8 cellular contexts compared by ENCODE assay signal in the genomic region with DNA sequence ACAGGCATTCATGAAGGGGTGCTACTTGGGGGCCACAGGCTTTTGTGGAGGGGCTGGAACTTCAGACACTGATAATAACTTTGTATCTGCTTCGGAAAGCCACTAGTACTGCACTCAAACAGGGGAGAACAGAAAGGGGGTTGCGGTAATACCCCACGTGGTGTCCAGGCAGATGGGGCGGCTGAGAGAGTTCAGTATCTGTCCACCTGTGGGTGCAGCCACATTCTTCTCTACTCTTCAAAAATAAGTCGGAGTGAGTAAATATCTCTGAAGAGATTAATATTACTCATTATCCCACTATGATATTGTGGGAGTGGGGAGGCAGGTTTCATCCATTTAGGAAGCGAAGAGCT.
DNase-seq lines count a peak whose midpoint lies in the region; ATAC-seq and TF ChIP-seq lines count a peak whose summit lies in the region.

No MANE protein-coding gene starts in this region.

- H3K9me3 Mint-ChIP-seq in CD4-positive, alpha-beta T cell: no peaks in the 10 kb centered on the region

- peaks cover 66% of the 10 kb centered on the region for H3K4me1 ChIP-seq in KMS-11 (ENCODE audit: low read depth, poor library complexity, severe bottlenecking)
- H3K4me1 ChIP-seq in colonic mucosa: peaks cover 12% of the 10 kb centered on the region
- peaks cover 13% of the 10 kb centered on the region for H3K4me1 ChIP-seq in ovary (ENCODE audit: insufficient read depth)

- no peaks in the 10 kb centered on the region for H4K20me1 ChIP-seq in KMS-11 (ENCODE audit: insufficient read depth)

- no peaks in the 10 kb centered on the region for H3K27me3 Mint-ChIP-seq in CD4-positive, alpha-beta T cell

- peaks cover 4% of the 10 kb centered on the region for H3K36me3 Mint-ChIP-seq in CD4-positive, alpha-beta T cell (ENCODE audit: low read depth)

- CTCF ChIA-PET in CD4-positive, alpha-beta T cell (lab: Charles Lee): no interaction called here

- no peak for DNase-seq in CD4-positive, alpha-beta T cell
- DNase-seq in colonic mucosa (no peak), ovary (peak in 1 of 5 donors; percentile 18), foreskin melanocyte (no peak)
- DNase-seq in activated CD4-positive, CD25-positive, alpha-beta regulatory T cell (lab: John Stamatoyannopoulos, UW): no peak

- no peaks in the 10 kb centered on the region for H3K9me3 ChIP-seq in CD4-positive, alpha-beta T cell (ENCODE audit: control insufficient read depth, low read length)
- H3K9me3 ChIP-seq in colonic mucosa (no peaks in the 10 kb centered on the region), ovary (no peaks in the 10 kb centered on the region)

- H3K4me1 Mint-ChIP-seq in CD4-positive, alpha-beta T cell (ENCODE audit: low read depth): peaks cover 60% of the 10 kb centered on the region

- no peaks in the 10 kb centered on the region; the same call in 1 of the 2 replicates for H3K79me2 ChIP-seq in KMS-11 (ENCODE audit: insufficient read depth, low read depth)

- H3K4me3 ChIP-seq in KMS-11 (IDR thresholded peaks at IDR 0.05; ENCODE audit: insufficient read depth, low read depth, low read length) (no peak overlapping the region), colonic mucosa (no peak overlapping the region), ovary (peak overlapping the region; percentile 53)

- ATAC-seq in CD4-positive, alpha-beta T cell (ENCODE audit: poor library complexity): no peak
- ATAC-seq in HG02610 (IDR thresholded peaks at IDR 0.05; ENCODE audit: unreplicated experiment): no peak
- no peak for ATAC-seq in GM18519 (IDR thresholded peaks at IDR 0.05; ENCODE audit: low FRiP score, unreplicated experiment)

- no peak for TF ChIP-seq EP300 in ovary (IDR thresholded peaks at IDR 0.05)

- intact Hi-C loops in CD4-positive, alpha-beta T cell (cut with DNase I, micrococcal nuclease): loop anchor here (2.0 to 10.0 kb wide), 6 partner anchors 116 to 548 kb away; partner anchors contain the start of genes ATG10 (in 1 of the 2), RPS23 (in 1 of the 2) and ZCCHC9 (in 1 of the 2)
- intact Hi-C loops in colonic mucosa (cut with DNase I) (no loop called here), ovary (cut with DNase I) (loop anchor here in 3 of 4 donors (5.0 to 10.0 kb wide), 8 partner anchors 66 to 428 kb away; partner anchors contain the start of gene ATG10 (in 3 of the 3))

- peak overlapping the region; percentile 55 for H2AFZ ChIP-seq in KMS-11 (ENCODE audit: low read depth)

- H3K27ac Mint-ChIP-seq in CD4-positive, alpha-beta T cell: peak overlapping the region; percentile 96

- 29 to 47% (median 32%) methylated on average over 6 of the region's 6 CpGs for WGBS in ovary, 3 donors

- no peak for TF ChIP-seq CTCF in CD4-positive, alpha-beta T cell (IDR thresholded peaks at IDR 0.05)
- TF ChIP-seq CTCF in KMS-11 (conservative IDR thresholded peaks at IDR 0.05; ENCODE audit: low read depth, low read length) (no peak), colonic mucosa (IDR thresholded peaks at IDR 0.05) (no peak), ovary (IDR thresholded peaks at IDR 0.05) (no peak)

- H3K36me3 ChIP-seq in KMS-11 (ENCODE audit: insufficient read depth): no peaks in the 10 kb centered on the region
- H3K36me3 ChIP-seq in colonic mucosa: no peaks in the 10 kb centered on the region
- no peaks in the 10 kb centered on the region for H3K36me3 ChIP-seq in ovary

- peak overlapping the region; percentile 78 for H3K9ac ChIP-seq in KMS-11
- no peak overlapping the region for H3K9ac ChIP-seq in colonic mucosa (ENCODE audit: low read depth in 2 of 2, low read length in 2 of 2)

- H3K27me3 ChIP-seq in CD4-positive, alpha-beta T cell (ENCODE audit: control insufficient read depth, insufficient read depth, low read length): no peaks in the 10 kb centered on the region
- no peaks in the 10 kb centered on the region for H3K27me3 ChIP-seq in KMS-11 (ENCODE audit: insufficient read depth, low read depth)
- H3K27me3 ChIP-seq in colonic mucosa: no peaks in the 10 kb centered on the region
- no peaks in the 10 kb centered on the region for H3K27me3 ChIP-seq in ovary

- TF ChIP-seq POLR2A in ovary (IDR thresholded peaks at IDR 0.05): no peak

- POLR2A ChIA-PET in CD4-positive, alpha-beta T cell (lab: Charles Lee): interaction anchor here (0.7 to 7.5 kb wide), 4 partner anchors 14 to 315 kb away, joined by 3 to 383 read pairs (median 24); partner anchors contain the start of gene SSBP2

- peak overlapping the region; percentile 94 for H3K4me2 ChIP-seq in KMS-11

- H3K4me3 Mint-ChIP-seq in CD4-positive, alpha-beta T cell: peak overlapping the region; percentile 89

- peak overlapping the region; percentile 39 for H3K27ac ChIP-seq in CD4-positive, alpha-beta T cell (ENCODE audit: low read depth, low read length)
- peak overlapping the region; percentile 91 for H3K27ac ChIP-seq in KMS-11
- peak overlapping the region; percentile 94 for H3K27ac ChIP-seq in colonic mucosa
- H3K27ac ChIP-seq in ovary: peak overlapping the region in 1 of 2 donors; percentile 80
